In the genomic region with DNA sequence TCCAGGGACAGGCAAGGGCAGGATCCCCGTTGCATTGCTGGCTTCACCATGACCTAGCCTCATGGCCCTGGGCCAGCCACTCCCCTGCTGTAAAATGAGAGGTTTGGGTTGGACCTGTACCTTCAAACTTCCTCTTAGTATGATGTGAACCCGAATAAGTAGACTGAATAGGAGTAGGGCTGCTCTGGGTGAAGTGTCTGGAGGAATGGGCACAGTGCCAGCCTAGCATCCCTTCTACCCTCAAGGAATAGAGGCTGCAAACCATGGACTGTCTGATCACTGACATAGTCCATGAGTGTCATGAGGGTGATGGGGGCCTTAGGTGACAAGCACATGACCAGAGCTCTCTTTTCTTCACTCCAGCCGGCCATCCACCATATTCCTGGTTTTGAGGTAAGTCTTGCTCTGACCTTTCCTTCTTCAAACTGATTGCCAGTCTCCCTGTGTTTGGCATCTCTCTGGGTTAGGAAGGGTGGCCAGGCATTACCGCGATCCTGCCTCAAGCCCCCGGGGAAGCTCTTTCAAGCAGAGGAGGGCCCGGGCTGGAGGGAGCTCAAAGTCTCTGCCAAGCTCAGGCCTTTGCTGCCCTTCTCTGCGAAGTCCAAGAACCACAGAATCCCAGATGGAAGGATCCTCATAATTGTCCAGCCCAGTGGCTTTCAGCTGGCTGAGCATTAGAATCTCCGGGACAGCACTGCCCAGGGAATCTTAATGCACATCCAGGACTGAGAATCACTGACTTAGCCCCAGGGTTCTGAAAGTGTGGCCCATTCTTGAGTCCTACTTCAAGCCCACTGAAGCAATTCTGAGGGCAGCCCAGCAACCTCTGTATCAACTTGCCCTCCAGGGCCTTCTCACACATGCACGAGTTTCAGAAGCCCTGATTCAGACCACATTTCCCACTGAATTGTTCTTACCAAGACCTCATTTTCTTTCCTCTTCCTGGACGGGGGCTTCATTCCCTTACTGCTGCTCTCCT, we compare ENCODE assay signal across 19 cellular contexts.
"Had no signal": no experiment of that assay in that cellular context is flagged by ENCODE, and none has a peak within 500 bp of the region (broad histone marks: within the 10 kb centered on the region; RNA-seq: fewer than 3 reads in every experiment).

No MANE protein-coding gene starts in this region.

- FAIRE-seq: keratinocyte, pancreas had no signal

- H3K9me3 ChIP-seq: ascending aorta, pancreas, tibial nerve, uterus had no signal

- H3K36me3 ChIP-seq: ascending aorta, pancreas, tibial nerve, uterus, WERI-Rb-1 had no signal

- ATAC-seq: activated T-cell treated with anti-CD3 and anti-CD28 coated beads, Interleukin-2, amount 50 U/mL, for 72 hours; naive thymus-derived CD4-positive, alpha-beta T cell; pancreas had no signal

- H3K4me3 ChIP-seq: ascending aorta, pancreas, tibial nerve, uterus had no signal

- DNase-seq: activated CD4-positive, alpha-beta T cell treated with anti-CD3 and anti-CD28 coated beads for 1 hour; activated effector memory CD4-positive, alpha-beta T cell treated with anti-CD3 and anti-CD28 coated beads, Interleukin-2, amount 50 U/mL, for 16 hours; activated naive CD4-positive, alpha-beta T cell treated with anti-CD3 and anti-CD28 coated beads, Interleukin-2, amount 50 U/mL, for 16 hours; activated T-cell treated with anti-CD3 and anti-CD28 coated beads, Interleukin-2, amount 50 U/mL, for 72 hours; dermis blood vessel endothelial cell; effector memory CD4-positive, alpha-beta T cell; foreskin fibroblast; mesendoderm; naive thymus-derived CD4-positive, alpha-beta T cell; stimulated activated CD4-positive, alpha-beta T cell treated with anti-CD3 and anti-CD28 coated beads, Interleukin-12 subunit alpha, Interleukin-12 subunit beta, amount 100 ng/mL, for 4 hours; stimulated activated CD4-positive, alpha-beta T cell treated with anti-CD3 and anti-CD28 coated beads, Interleukin-1b, Interleukin-23, amount 100 ng/mL, for 48 hours; stimulated activated CD8-positive, alpha-beta memory T cell treated with anti-CD3 and anti-CD28 coated beads, Interleukin-4, amount 100 ng/mL, for 48 hours; stimulated activated naive CD4-positive, alpha-beta T cell; uterus; WERI-Rb-1 had no signal

- H3K4me1 ChIP-seq: ascending aorta, pancreas, uterus had no signal

- H3K27ac ChIP-seq: ascending aorta, pancreas, tibial nerve, uterus, WERI-Rb-1 had no signal

- H3K27me3 ChIP-seq: ascending aorta, pancreas, tibial nerve, uterus had no signal
